In the genomic region with DNA sequence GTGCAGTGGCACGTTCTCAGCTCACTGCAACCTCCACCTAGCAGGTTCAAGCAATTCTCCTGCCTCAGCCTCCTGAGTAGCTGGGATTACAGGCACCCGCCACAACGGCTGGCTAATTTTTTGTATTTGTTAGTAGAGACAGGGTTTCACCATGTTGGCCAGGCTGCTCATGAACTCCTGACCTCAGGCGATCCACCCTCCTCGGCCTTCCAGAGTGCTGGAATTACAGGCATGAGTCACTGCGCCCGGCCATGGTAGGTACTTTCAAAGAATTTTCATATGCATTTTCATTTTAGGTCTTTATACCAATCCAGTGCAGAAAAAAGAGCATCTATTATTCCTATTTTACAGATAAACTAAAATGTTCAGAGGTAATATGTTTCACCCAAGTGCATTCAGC, we compare ENCODE assay signal across 23 cellular contexts.
DNase-seq lines count a peak whose midpoint lies in the region; ATAC-seq and TF ChIP-seq lines count a peak whose summit lies in the region.
"Had no signal": no experiment of that assay in that cellular context is flagged by ENCODE, and none has a peak within 500 bp of the region (broad histone marks: within the 10 kb centered on the region; RNA-seq: fewer than 3 reads in every experiment).

No MANE protein-coding gene starts in this region.

- H3K4me3 Mint-ChIP-seq in MCF 10A (ENCODE audit: unreplicated experiment) = no peak overlapping the region
- no peak overlapping the region for H3K4me3 Mint-ChIP-seq in effector memory CD8-positive, alpha-beta T cell
- H3K4me3 Mint-ChIP-seq: B cell; CD4-positive, alpha-beta T cell; CD8-positive, alpha-beta T cell had no signal

- no peak overlapping the region for H3K4me3 ChIP-seq in breast epithelium
- H3K4me3 ChIP-seq: A549; BLaER1 treated with 17β-estradiol and CSF1 and Interleukin-3, amounts not matched to agents 10 nM and 100 nM; GM12878 had no signal

- CTCF ChIA-PET in MCF 10A (lab: Yijun Ruan, JAX) = no interaction called here

- no peaks in the 10 kb centered on the region for H3K27me3 ChIP-seq in breast epithelium
- H3K27me3 ChIP-seq: BLaER1 treated with 17β-estradiol and CSF1 and Interleukin-3, amounts not matched to agents 10 nM and 100 nM had no signal

- peaks cover 14% of the 10 kb centered on the region for H3K9me3 Mint-ChIP-seq in MCF 10A (ENCODE audit: unreplicated experiment)
- peaks cover 0 to 6% of the 10 kb centered on the region in 2 donors for H3K9me3 Mint-ChIP-seq in effector memory CD8-positive, alpha-beta T cell

- peak; percentile 15 for DNase-seq in MCF 10A (ENCODE audit: unreplicated experiment)
- no peak for DNase-seq in breast epithelium (ENCODE audit: low spot score in 2 of 2)
- DNase-seq in HT1080 (ENCODE audit: low read depth) = peak; percentile 26
- peak; percentile 56 for DNase-seq in islet precursor cell
- DNase-seq in NK-92 treated with Interleukin-12 subunit alpha and Interleukin-12 subunit beta, amount 100 ng/mL, for 24 hours (lab: John Stamatoyannopoulos, UW) = no peak
- no peak for DNase-seq in effector memory CD8-positive, alpha-beta T cell
- DNase-seq: AML-193; Caco-2; Calu3; CD4-positive, alpha-beta T cell; CD8-positive, alpha-beta T cell; DMS153; DMS53; DMS79; DND-41; EL; GDM1 had no signal

- no TSS peak for BruUV-seq in MCF 10A (replicated peaks; lab: Mats Ljungman, UMichigan)

- no peak for ATAC-seq in effector memory CD8-positive, alpha-beta T cell (replicated peaks)
- ATAC-seq: A549; CD8-positive, alpha-beta T cell; GM12878 had no signal

- no peak overlapping the region for H3K27ac Mint-ChIP-seq in MCF 10A (ENCODE audit: low read depth, unreplicated experiment)
- H3K27ac Mint-ChIP-seq in effector memory CD8-positive, alpha-beta T cell = no peak overlapping the region
- H3K27ac Mint-ChIP-seq: B cell; CD4-positive, alpha-beta T cell; CD8-positive, alpha-beta T cell had no signal

- H3K9me3 ChIP-seq in breast epithelium = no peaks in the 10 kb centered on the region
- H3K9me3 ChIP-seq: A549, Caco-2 had no signal

- TF ChIP-seq POLR2A in breast epithelium (IDR thresholded peaks at IDR 0.05) = no peak

- H3K4me1 Mint-ChIP-seq in MCF 10A (ENCODE audit: insufficient read depth, unreplicated experiment) = no peaks in the 10 kb centered on the region
- no peaks in the 10 kb centered on the region for H3K4me1 Mint-ChIP-seq in effector memory CD8-positive, alpha-beta T cell (ENCODE audit: low read depth in 2 of 2)
- H3K4me1 Mint-ChIP-seq: B cell had no signal

- POLR2A ChIA-PET in MCF 10A (lab: Yijun Ruan, JAX) = no interaction called here

- H3K27ac ChIP-seq in breast epithelium = no peak overlapping the region
- H3K27ac ChIP-seq: 22Rv1; A549; BLaER1 treated with 17β-estradiol and CSF1 and Interleukin-3, amounts not matched to agents 10 nM and 100 nM; C4-2B had no signal

- TF ChIP-seq CTCF in MCF 10A (IDR thresholded peaks at IDR 0.05; ENCODE audit: unreplicated experiment) = no peak
- no peak for TF ChIP-seq CTCF in breast epithelium (IDR thresholded peaks at IDR 0.05)

- H3K36me3 ChIP-seq in breast epithelium = no peaks in the 10 kb centered on the region
- H3K36me3 ChIP-seq: BLaER1 treated with 17β-estradiol and CSF1 and Interleukin-3, amounts not matched to agents 10 nM and 100 nM had no signal

- H3K27me3 Mint-ChIP-seq in MCF 10A (ENCODE audit: insufficient read depth, unreplicated experiment) = no peaks in the 10 kb centered on the region
- no peaks in the 10 kb centered on the region for H3K27me3 Mint-ChIP-seq in effector memory CD8-positive, alpha-beta T cell
- H3K27me3 Mint-ChIP-seq: B cell; CD4-positive, alpha-beta T cell had no signal

- H3K36me3 Mint-ChIP-seq in MCF 10A (ENCODE audit: insufficient read depth, unreplicated experiment) = no peaks in the 10 kb centered on the region
- H3K36me3 Mint-ChIP-seq in effector memory CD8-positive, alpha-beta T cell (ENCODE audit: insufficient read depth) = no peaks in the 10 kb centered on the region
- H3K36me3 Mint-ChIP-seq: CD8-positive, alpha-beta T cell had no signal

- H3K4me1 ChIP-seq in breast epithelium = no peaks in the 10 kb centered on the region
- H3K4me1 ChIP-seq: A549, Caco-2 had no signal

- intact Hi-C loops in MCF 10A (cut with micrococcal nuclease) (no loop called here), breast epithelium (cut with DNase I; ENCODE audit: low total_unique reads) (no loop called here)

Comparison
In these comparisons a context has a peak if more than half of its experiments do, and no peak if none do; other contexts are left out.
1. DNase-seq: peak in MCF 10A (single experiment), HT1080 (single experiment) and islet precursor cell (single experiment); none in breast epithelium (0 of 2), NK-92 treated with Interleukin-12 subunit alpha and Interleukin-12 subunit beta, amount 100 ng/mL, for 24 hours (single experiment) and effector memory CD8-positive, alpha-beta T cell (0 of 3).